ENCODE assay signal across 3 cellular contexts in the genomic region with DNA sequence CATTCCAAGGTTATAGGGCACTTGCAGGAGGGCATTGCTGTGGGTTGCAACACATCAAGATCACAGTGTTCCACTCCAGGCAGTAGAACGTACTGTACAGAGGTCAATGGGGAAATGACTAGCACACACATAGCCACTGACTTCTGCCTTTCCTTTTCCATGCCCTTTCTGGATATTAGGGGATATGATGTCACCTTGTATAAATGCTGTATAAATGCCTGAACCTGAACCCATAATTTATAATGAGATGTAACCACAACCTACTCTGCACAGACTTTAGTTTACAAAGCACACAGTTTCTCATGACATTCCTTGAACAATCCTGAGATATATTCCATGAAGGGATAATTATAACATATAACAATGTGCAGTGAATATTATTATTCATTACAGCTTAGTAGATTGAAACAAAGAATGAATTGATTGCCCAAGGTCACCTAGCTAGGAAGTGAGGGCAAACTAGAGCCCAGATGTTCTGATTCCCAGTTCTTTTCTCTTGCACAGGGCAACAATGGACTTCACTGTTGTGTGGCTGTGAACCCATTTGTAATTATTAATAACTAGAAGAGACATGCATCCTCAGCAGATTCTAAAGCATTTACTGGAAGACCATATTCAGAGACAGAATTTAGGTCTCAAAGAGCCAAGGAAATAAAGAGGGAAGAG.
TF ChIP-seq lines count a peak whose summit lies in the region.

No MANE protein-coding gene starts in this region.

TF ChIP-seq in A549, 52 proteins besides CTCF, POLR2A, EP300 and RAD21:
- no peak for TF ChIP-seq FOSB (CRISPR knock-in tag; IDR thresholded peaks at IDR 0.05)
- no peak for TF ChIP-seq HEYL (CRISPR knock-in tag; IDR thresholded peaks at IDR 0.05)
- TF ChIP-seq FOXS1 (CRISPR knock-in tag; IDR thresholded peaks at IDR 0.05) = no peak
- TF ChIP-seq KDM1A (IDR thresholded peaks at IDR 0.05; ENCODE audit: low read depth) = no peak

TF ChIP-seq in IMR-90, 13 proteins besides CTCF, POLR2A, EP300 and RAD21:
- no peak for TF ChIP-seq MXI1 (IDR thresholded peaks at IDR 0.05; ENCODE audit: borderline replicate concordance, low read depth, low read length)
- TF ChIP-seq SMC3 (IDR thresholded peaks at IDR 0.05; ENCODE audit: low read depth, low read length) = no peak
- TF ChIP-seq CEBPB (IDR thresholded peaks at IDR 0.05; ENCODE audit: low read depth, low read length) = peak; percentile 91

TF ChIP-seq in endothelial cell of umbilical vein, 7 proteins besides CTCF, POLR2A, EP300 and RAD21:
- TF ChIP-seq EZH2 (IDR thresholded peaks at IDR 0.05; ENCODE audit: borderline replicate concordance, low read depth, low read length, severe bottlenecking) = no peak
- peak; percentile 94 for TF ChIP-seq POLR2AphosphoS5 (IDR thresholded peaks at IDR 0.05; ENCODE audit: insufficient read depth, low read depth, low read length)
- TF ChIP-seq, protein P1, sequence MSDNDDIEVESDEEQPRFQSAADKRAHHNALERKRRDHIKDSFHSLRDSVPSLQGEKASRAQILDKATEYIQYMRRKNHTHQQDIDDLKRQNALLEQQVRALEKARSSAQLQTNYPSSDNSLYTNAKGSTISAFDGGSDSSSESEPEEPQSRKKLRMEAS (IDR thresholded peaks at IDR 0.05; ENCODE audit: insufficient read depth, insufficient read length) = no peak
- peak; percentile 96 for TF ChIP-seq JUN (IDR thresholded peaks at IDR 0.05; ENCODE audit: borderline replicate concordance, insufficient read depth, insufficient read length, low read depth)
- peak; percentile 32 for TF ChIP-seq MYC (IDR thresholded peaks at IDR 0.05; ENCODE audit: low read depth, low read length)
- peak; percentile 88 for TF ChIP-seq FOS (IDR thresholded peaks at IDR 0.05; ENCODE audit: borderline replicate concordance, insufficient read depth, low read length)
- peak; percentile 76 for TF ChIP-seq GATA2 (IDR thresholded peaks at IDR 0.05; ENCODE audit: insufficient read depth, insufficient read length, low read depth, low read length)
